ENCODE assay signal across 8 cellular contexts in the genomic region with DNA sequence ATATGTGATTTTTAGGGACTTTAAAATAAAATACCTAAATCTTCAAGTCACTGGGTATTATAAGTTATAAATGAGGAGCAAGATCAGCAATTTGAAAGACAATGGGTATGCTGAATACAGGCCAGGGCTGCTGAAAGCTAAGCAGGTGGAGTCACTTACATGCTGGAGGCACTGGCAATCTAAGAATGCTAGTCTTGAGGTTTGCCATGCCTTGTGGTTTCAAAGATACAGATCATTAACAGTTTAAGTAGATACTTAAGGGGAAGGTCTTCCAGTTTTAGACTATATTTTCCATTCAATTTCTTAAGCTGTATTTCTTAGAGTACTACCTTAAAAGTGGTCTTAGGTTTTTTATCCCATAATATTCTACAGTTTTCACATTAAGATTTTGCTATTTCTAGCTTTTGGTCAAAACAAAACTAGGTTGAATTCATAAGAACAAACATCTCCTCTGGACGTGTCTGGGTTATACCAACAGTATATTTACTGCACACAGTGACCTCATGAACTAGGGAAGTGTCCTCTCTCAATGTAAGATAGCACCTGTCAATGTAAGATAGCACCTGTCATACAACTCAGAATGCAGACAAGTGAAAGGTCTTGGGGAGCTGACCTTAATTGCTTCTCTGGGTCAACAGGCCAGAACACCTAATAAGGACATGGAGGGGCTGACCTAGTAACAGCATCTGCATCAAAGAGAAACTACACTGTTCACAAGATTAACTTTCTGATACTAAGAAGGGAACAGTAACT. TPM values are rescaled to one million over a fixed set of nuclear protein-coding genes. Genes with fewer than 3 reads are reported as not detected.
DNase-seq lines count a peak whose midpoint lies in the region; ATAC-seq lines count a peak whose summit lies in the region.

No MANE protein-coding gene starts in this region.

- peak overlapping the region; percentile 77 for H3K27ac ChIP-seq in CD4-positive, CD25-positive, alpha-beta regulatory T cell (ENCODE audit: insufficient read depth, low read length, poor library complexity, severe bottlenecking)

- peaks cover 27% of the 10 kb centered on the region for H3K36me3 ChIP-seq in CD4-positive, CD25-positive, alpha-beta regulatory T cell (ENCODE audit: control insufficient read depth, insufficient read depth, low read length)

- peaks cover 46% of the 10 kb centered on the region for H3K4me1 ChIP-seq in CD4-positive, CD25-positive, alpha-beta regulatory T cell (ENCODE audit: control insufficient read depth, insufficient read depth, low read length, poor library complexity, severe bottlenecking)

- CTCF ChIA-PET in T-cell (lab: Charles Lee): interaction anchor here (1.0 to 1.3 kb wide), 2 partner anchors 10 to 59 kb away, joined by 3 to 5 read pairs; no protein-coding TSS in a partner anchor

- H3K27ac Mint-ChIP-seq in CD4-positive, CD25-positive, alpha-beta regulatory T cell: peak overlapping the region; percentile 92 to 94 (median 92)
- peak overlapping the region; percentile 83 to 87 for H3K27ac Mint-ChIP-seq in T-cell

- H3K9me3 ChIP-seq in CD4-positive, CD25-positive, alpha-beta regulatory T cell (ENCODE audit: control insufficient read depth in 2 of 2, low read length in 2 of 2): no peaks in the 10 kb centered on the region
- H3K9me3 ChIP-seq in iPS-18c (ENCODE audit: control insufficient read depth, insufficient read depth, low read length): no peaks in the 10 kb centered on the region

- H3K4me3 ChIP-seq in CD4-positive, CD25-positive, alpha-beta regulatory T cell (ENCODE audit: low read depth, low read length): peak overlapping the region; percentile 95
- H3K4me3 ChIP-seq in iPS-18c (ENCODE audit: insufficient read depth, low read depth, low read length): 0 out of 2 replicates have a peak overlapping the region, but pooled peaks have one; percentile 24

- no peaks in the 10 kb centered on the region for H3K27me3 ChIP-seq in CD4-positive, CD25-positive, alpha-beta regulatory T cell (ENCODE audit: control insufficient read depth, insufficient read depth, low read length)

- ATAC-seq in CD4-positive, CD25-positive, alpha-beta regulatory T cell (ENCODE audit: low read depth in 2 of 2): no peak
- peak; percentile 79 for ATAC-seq in GM19324 (IDR thresholded peaks at IDR 0.05; ENCODE audit: low FRiP score, unreplicated experiment)
- peak; percentile 77 for ATAC-seq in HG03159 (IDR thresholded peaks at IDR 0.05; ENCODE audit: unreplicated experiment)
- no peak for ATAC-seq in T-cell (replicated peaks in 1 of 4)

- POLR2A ChIA-PET in T-cell (lab: Charles Lee): interaction anchor here in 1 of 2 donors (0.7 kb wide), 1 partner anchor 998 kb away, joined by 3 read pairs; the partner anchor contains the start of gene TMEM243

- H3K4me1 Mint-ChIP-seq in CD4-positive, CD25-positive, alpha-beta regulatory T cell: peaks cover 24 to 63% (median 44%) of the 10 kb centered on the region in 4 donors
- H3K4me1 Mint-ChIP-seq in T-cell: peaks cover 41 to 58% (median 52%) of the 10 kb centered on the region in 3 donors

- no peaks in the 10 kb centered on the region for H3K9me3 Mint-ChIP-seq in CD4-positive, CD25-positive, alpha-beta regulatory T cell
- H3K9me3 Mint-ChIP-seq in T-cell: no peaks in the 10 kb centered on the region

- DNase-seq in CD4-positive, CD25-positive, alpha-beta regulatory T cell: peak in 2 of 3 donors; percentile 16 to 46
- no peak for DNase-seq in T-cell
- DNase-seq in hypothalamus (lab: John Stamatoyannopoulos, UW): no peak
- no peak for DNase-seq in SW480 (ENCODE audit: low spot score)
- DNase-seq in DMS153 (lab: John Stamatoyannopoulos, UW): no peak

- peak overlapping the region; percentile 92 to 98 (median 94) for H3K4me3 Mint-ChIP-seq in CD4-positive, CD25-positive, alpha-beta regulatory T cell
- H3K4me3 Mint-ChIP-seq in T-cell: peak overlapping the region; percentile 89 to 98 (median 97)

- peaks cover 20% of the 10 kb centered on the region for H3K36me3 Mint-ChIP-seq in CD4-positive, CD25-positive, alpha-beta regulatory T cell
- H3K36me3 Mint-ChIP-seq in T-cell: peaks cover 26% of the 10 kb centered on the region

- H3K27me3 Mint-ChIP-seq in CD4-positive, CD25-positive, alpha-beta regulatory T cell: peaks cover 4% of the 10 kb centered on the region
- H3K27me3 Mint-ChIP-seq in T-cell: no peaks in the 10 kb centered on the region

RNA-seq across cellular contexts. Expression of gene SRI, which starts 2.0 kb away (rescaled TPM):
- total RNA-seq in CD4-positive, CD25-positive, alpha-beta regulatory T cell: 53.5 TPM
- polyA plus RNA-seq in CD4-positive, CD25-positive, alpha-beta regulatory T cell: 100 to 1,000 TPM; 229 to 318 (median 255) TPM
- total RNA-seq in T-cell: 10 to 100 TPM; 58.0 to 67.9 (median 62.8) TPM

Comparison
In these comparisons a context has a peak if more than half of its experiments do, and no peak if none do; other contexts are left out.
1. ATAC-seq: peak in GM19324 (single experiment) and HG03159 (single experiment); none in CD4-positive, CD25-positive, alpha-beta regulatory T cell (0 of 2) and T-cell (0 of 4).
2. DNase-seq: peak in CD4-positive, CD25-positive, alpha-beta regulatory T cell (2 of 3); none in T-cell (0 of 34), hypothalamus (0 of 51), SW480 (single experiment) and DMS153 (single experiment).